ENCODE assay signal across 23 cellular contexts in genomic region chr5:175387144-175387543, GRCh38. TPM values are rescaled to one million over a fixed set of nuclear protein-coding genes. Genes with fewer than 3 reads are reported as not detected.
DNase-seq lines count a peak whose midpoint lies in the region; ATAC-seq and TF ChIP-seq lines count a peak whose summit lies in the region.
"Had no signal": no experiment of that assay in that cellular context is flagged by ENCODE, and none has a peak within 500 bp of the region (broad histone marks: within the 10 kb centered on the region; RNA-seq: fewer than 3 reads in every experiment).

No MANE protein-coding gene starts in this region.

- no peak overlapping the region for H3K4me3 ChIP-seq in GM23248
- H3K4me3 ChIP-seq in MM.1S (ENCODE audit: low read length) = no peak overlapping the region
- H3K4me3 ChIP-seq: HAP-1 had no signal

- H3K27me3 ChIP-seq in GM23248 (replicated peaks; ENCODE audit: insufficient read depth) (no peaks in the 10 kb centered on the region), MM.1S (replicated peaks; ENCODE audit: insufficient read depth, low read length) (no peaks in the 10 kb centered on the region)

- no peak overlapping the region for H3K27ac ChIP-seq in GM23248
- no peak overlapping the region for H3K27ac ChIP-seq in MM.1S (ENCODE audit: low read length)

- H3K36me3 ChIP-seq in GM23248 (ENCODE audit: low read depth) (no peaks in the 10 kb centered on the region), MM.1S (replicated peaks; ENCODE audit: insufficient read depth, low read length) (no peaks in the 10 kb centered on the region)
- H3K36me3 ChIP-seq: BE2C, HAP-1 had no signal

- H3K79me2 ChIP-seq in GM23248 (ENCODE audit: insufficient read depth) (no peaks in the 10 kb centered on the region), MM.1S (ENCODE audit: low read length) (no peaks in the 10 kb centered on the region)

- no peak overlapping the region for H3K9ac ChIP-seq in GM23248
- no peak overlapping the region for H3K9ac ChIP-seq in MM.1S (ENCODE audit: low read length)

- H3K4me1 Mint-ChIP-seq in WTC11 (peaks cover 7% of the 10 kb centered on the region), neural crest cell (peaks cover 21% of the 10 kb centered on the region)
- H3K4me1 Mint-ChIP-seq: CD4-positive, CD25-positive, alpha-beta regulatory T cell had no signal

- H3K36me3 Mint-ChIP-seq in WTC11 = no peaks in the 10 kb centered on the region
- no peaks in the 10 kb centered on the region for H3K36me3 Mint-ChIP-seq in neural crest cell (ENCODE audit: low read depth)
- H3K36me3 Mint-ChIP-seq: CD4-positive, CD25-positive, alpha-beta regulatory T cell had no signal

- H3K27me3 Mint-ChIP-seq in WTC11 (ENCODE audit: low read depth) (no peaks in the 10 kb centered on the region), neural crest cell (ENCODE audit: low read depth) (peaks cover 13% of the 10 kb centered on the region)

- H3K9me2 ChIP-seq in GM23248 (ENCODE audit: insufficient read depth) (no peaks in the 10 kb centered on the region), MM.1S (replicated peaks; ENCODE audit: insufficient read depth, low read length) (no peaks in the 10 kb centered on the region)

- H3K4me3 Mint-ChIP-seq in WTC11 (no peak overlapping the region), neural crest cell (no peak overlapping the region)
- H3K4me3 Mint-ChIP-seq: CD4-positive, CD25-positive, alpha-beta regulatory T cell had no signal

- in situ Hi-C loops in GM23248 (cut with MboI) = no loop called here

- 3 to 17% methylated on average over 2 of the region's 2 CpGs for WGBS in GM23248 (ENCODE audit: low coverage in 1 of 2, low lambda C conversion rate in 2 of 2, missing lambda C conversion rate in 2 of 2), 2 experiments

- H3K27ac Mint-ChIP-seq in WTC11 (no peak overlapping the region), neural crest cell (ENCODE audit: unreplicated experiment) (peak overlapping the region; percentile 36)
- H3K27ac Mint-ChIP-seq: CD4-positive, CD25-positive, alpha-beta regulatory T cell had no signal

- POLR2A ChIA-PET in WTC11 (lab: Charles Lee) = no interaction called here

- DNase-seq in ELF-1 (ENCODE audit: low read depth, low spot score) (peak; percentile 45), M059J (ENCODE audit: low read depth) (peak; percentile 16), WTC11 (ENCODE audit: low spot score) (no peak), neural crest cell (ENCODE audit: low read depth, low spot score) (no peak), GM23248 (no peak), MM.1S (no peak)
- DNase-seq: BE2C; CD4-positive, CD25-positive, alpha-beta regulatory T cell; DMS153; DND-41; KG1; NCI-H1092; NCI-H1417 treated with DMSO at 0.1 percent for 48 hours; NCI-H1694 treated with DMSO at 0.1 percent for 48 hours; NCI-H2081; NCI-H2171 treated with DMSO at 0.1 percent for 48 hours; NCI-H446; NCI-H526; Right ventricle myocardium superior; RPMI8226 had no signal

- CTCF ChIA-PET in WTC11 (lab: Charles Lee) = no interaction called here

- H3K4me1 ChIP-seq in GM23248 (ENCODE audit: insufficient read depth) (no peaks in the 10 kb centered on the region), MM.1S (ENCODE audit: low read length) (no peaks in the 10 kb centered on the region)
- H3K4me1 ChIP-seq: BE2C, HAP-1 had no signal

- H3K9me3 ChIP-seq in GM23248 (ENCODE audit: low read depth) = no peaks in the 10 kb centered on the region
- no peaks in the 10 kb centered on the region for H3K9me3 ChIP-seq in MM.1S (replicated peaks; ENCODE audit: insufficient read depth, low read length)
- H3K9me3 ChIP-seq: BE2C, HAP-1 had no signal

- TF ChIP-seq CTCF in WTC11 (IDR thresholded peaks at IDR 0.05) = no peak
- TF ChIP-seq CTCF in neural crest cell (conservative IDR thresholded peaks at IDR 0.05) = no peak
- no peak for TF ChIP-seq CTCF in MM.1S (IDR thresholded peaks at IDR 0.05; ENCODE audit: low read length)

- H2AFZ ChIP-seq in GM23248 (no peak overlapping the region), MM.1S (ENCODE audit: low read length) (no peak overlapping the region)

- H4K20me1 ChIP-seq in GM23248 (ENCODE audit: insufficient read depth) (no peaks in the 10 kb centered on the region), MM.1S (ENCODE audit: insufficient read depth, low read length) (no peaks in the 10 kb centered on the region)

- H3K4me2 ChIP-seq in GM23248 (ENCODE audit: unreplicated experiment) (no peak overlapping the region), MM.1S (ENCODE audit: low read depth, low read length) (no peak overlapping the region)

- H3F3A ChIP-seq in GM23248 (ENCODE audit: insufficient read depth) (no peaks in the 10 kb centered on the region), MM.1S (ENCODE audit: insufficient read depth, low read length) (no peaks in the 10 kb centered on the region)

- H3K9me3 Mint-ChIP-seq in WTC11 = no peaks in the 10 kb centered on the region
- no peaks in the 10 kb centered on the region for H3K9me3 Mint-ChIP-seq in neural crest cell

- peak; percentile 41; the same call in 1 of the 2 replicates for ATAC-seq in WTC11
- ATAC-seq in HG03469 (IDR thresholded peaks at IDR 0.05; ENCODE audit: unreplicated experiment) = no peak

TF ChIP-seq in WTC11, 78 proteins besides CTCF, POLR2A, EP300 and RAD21:
- TF ChIP-seq MYBL2 (CRISPR knock-in tag; IDR thresholded peaks at IDR 0.05) (no peak), E2F4 (CRISPR knock-in tag; IDR thresholded peaks at IDR 0.05; ENCODE audit: borderline replicate concordance, low read depth) (no peak), ATF3 (CRISPR knock-in tag; conservative IDR thresholded peaks at IDR 0.05) (no peak), PREB (CRISPR knock-in tag; IDR thresholded peaks at IDR 0.05; ENCODE audit: borderline replicate concordance) (no peak), ZNF416 (CRISPR knock-in tag; IDR thresholded peaks at IDR 0.05) (no peak), AFF4 (CRISPR knock-in tag; IDR thresholded peaks at IDR 0.05; ENCODE audit: borderline replicate concordance) (no peak)

RNA-seq across cellular contexts. Expression of gene DRD1, which starts 56.8 kb away (rescaled TPM):
- 0.12 and 0.57 TPM in 2 replicates for total RNA-seq in M059J (2014; rRNA removed; shearing (Covaris generic))
- total RNA-seq in WTC11 (2021) (0.07 TPM in 2 of 3 replicates, not detected in the other), neural crest cell (not detected in 2 replicates)
- not detected in 2 replicates for total RNA-seq in GM23248 (2014; rRNA removed; shearing (Covaris generic))
- polyA plus RNA-seq in GM23248 (2016; fragmentation: Nextera tagmentation; extraction: Ambion mirVana) = not detected in 2 replicates
- total RNA-seq: CD4-positive, CD25-positive, alpha-beta regulatory T cell; Right ventricle myocardium superior; T-helper 1 cell treated with Interleukin-12 subunit alpha and Interleukin-12 subunit beta and Interleukin-4 antibody, amounts not matched to agents 30 ng/mL and 1 ng/mL, for 36 hours had no signal
- polyA plus RNA-seq: CD4-positive, CD25-positive, alpha-beta regulatory T cell had no signal

Comparison
In these comparisons a context has a peak if more than half of its experiments do, and no peak if none do; other contexts are left out.
1. DNase-seq: peak in ELF-1 (single experiment) and M059J (single experiment); none in WTC11 (single experiment), neural crest cell (single experiment), GM23248 (single experiment) and MM.1S (single experiment).